19 cellular contexts compared by ENCODE assay signal in genomic region chr2:28318023-28318422, GRCh38.
"Had no signal": no experiment of that assay in that cellular context is flagged by ENCODE, and none has a peak within 500 bp of the region (broad histone marks: within the 10 kb centered on the region; RNA-seq: fewer than 3 reads in every experiment).

No MANE protein-coding gene starts in this region.

- H3K4me1 Mint-ChIP-seq: activated CD8-positive, alpha-beta memory T cell treated with anti-CD3 and anti-CD28 coated beads, Interleukin-2, amount 10 ng/mL, durations not matched to agents 7 days and 5 days had no signal

- ATAC-seq: activated CD8-positive, alpha-beta memory T cell treated with anti-CD3 and anti-CD28 coated beads, Interleukin-2, amount 10 ng/mL, durations not matched to agents 7 days and 5 days; effector memory CD8-positive, alpha-beta T cell; left lung; naive thymus-derived CD8-positive, alpha-beta T cell; stimulated activated naive CD8-positive, alpha-beta T cell treated with anti-CD3 and anti-CD28 coated beads, Interleukin-15, Interleukin-2, amounts not matched to agents 100 U/mL and 50 U/mL, for 24 hours had no signal

- H3K9me3 Mint-ChIP-seq: effector memory CD8-positive, alpha-beta T cell; naive thymus-derived CD8-positive, alpha-beta T cell had no signal

- H3K4me3 ChIP-seq: left lung, right atrium auricular region, smooth muscle cell had no signal

- DNase-seq: activated CD4-positive, alpha-beta T cell treated with anti-CD3 and anti-CD28 coated beads, Interleukin-2, amount 50 U/mL, for 48 hours; activated CD4-positive, CD25-positive, alpha-beta regulatory T cell treated with anti-CD3 and anti-CD28 coated beads, Interleukin-2, amount 50 U/mL, for 72 hours; activated CD8-positive, alpha-beta memory T cell treated with anti-CD3 and anti-CD28 coated beads, Interleukin-2, amount 10 ng/mL, durations not matched to agents 7 days and 5 days; activated effector memory CD4-positive, alpha-beta T cell treated with Interleukin-2 at 50 U/mL for 16 hours; activated naive CD4-positive, alpha-beta T cell treated with anti-CD3 and anti-CD28 coated beads, Interleukin-2, amount 50 U/mL, for 16 hours; activated T-cell treated with anti-CD3 and anti-CD28 coated beads, Interleukin-2, amount 50 U/mL, for 1 hour; dermis blood vessel endothelial cell; effector memory CD8-positive, alpha-beta T cell; left lung; mammary epithelial cell; naive thymus-derived CD8-positive, alpha-beta T cell; posterior cingulate gyrus; stimulated activated CD4-positive, alpha-beta T cell treated with anti-CD3 and anti-CD28 coated beads, Interleukin-4, amount 100 ng/mL, for 4 hours; stimulated activated CD8-positive, alpha-beta memory T cell treated with anti-CD3 and anti-CD28 coated beads, Interleukin-4, amount 100 ng/mL, for 48 hours; stimulated activated naive CD8-positive, alpha-beta T cell treated with anti-CD3 and anti-CD28 coated beads, Interleukin-15, Interleukin-2, amounts not matched to agents 100 U/mL and 50 U/mL, for 24 hours; T-helper 9 cell had no signal

- H3K27me3 Mint-ChIP-seq: activated CD8-positive, alpha-beta memory T cell treated with anti-CD3 and anti-CD28 coated beads, Interleukin-2, amount 10 ng/mL, durations not matched to agents 7 days and 5 days; effector memory CD8-positive, alpha-beta T cell; naive thymus-derived CD8-positive, alpha-beta T cell had no signal

- H3K27me3 ChIP-seq: left lung, right atrium auricular region had no signal

- H3K36me3 ChIP-seq: right atrium auricular region had no signal

- H3K4me3 Mint-ChIP-seq: activated CD8-positive, alpha-beta memory T cell treated with anti-CD3 and anti-CD28 coated beads, Interleukin-2, amount 10 ng/mL, durations not matched to agents 7 days and 5 days; effector memory CD8-positive, alpha-beta T cell; naive thymus-derived CD8-positive, alpha-beta T cell had no signal

- H3K4me1 ChIP-seq: left lung had no signal

- H3K9me3 ChIP-seq: left lung, right atrium auricular region had no signal

- H3K27ac Mint-ChIP-seq: activated CD8-positive, alpha-beta memory T cell treated with anti-CD3 and anti-CD28 coated beads, Interleukin-2, amount 10 ng/mL, durations not matched to agents 7 days and 5 days; effector memory CD8-positive, alpha-beta T cell had no signal

- H3K36me3 Mint-ChIP-seq: activated CD8-positive, alpha-beta memory T cell treated with anti-CD3 and anti-CD28 coated beads, Interleukin-2, amount 10 ng/mL, durations not matched to agents 7 days and 5 days had no signal

- H3K27ac ChIP-seq: epithelial cell of prostate, left lung, right atrium auricular region had no signal
